Comparison of ENCODE assay signal across 1 cellular context in genomic region chr2:20661028-20661980, GRCh38.
TF ChIP-seq lines count a peak whose summit lies in the region.

No MANE protein-coding gene starts in this region.

TF ChIP-seq in HepG2, 621 proteins besides CTCF, POLR2A, EP300 and RAD21 (continued from another document and continues in another):
- TF ChIP-seq ARID5B (CRISPR knock-in tag; IDR thresholded peaks at IDR 0.05) (peak; percentile 18; the same call in 1 of the 2 replicates), PHF8 (CRISPR knock-in tag; IDR thresholded peaks at IDR 0.05) (0 out of 2 replicates have a peak, but pooled peaks have one; percentile 19), FOXC1 (CRISPR knock-in tag; IDR thresholded peaks at IDR 0.05; ENCODE audit: borderline replicate concordance) (0 out of 2 replicates have a peak, but pooled peaks have one; percentile 67), ZMYM3 (CRISPR knock-in tag; IDR thresholded peaks at IDR 0.05) (peak; percentile 93), NFE2L1 (CRISPR knock-in tag; IDR thresholded peaks at IDR 0.05; ENCODE audit: borderline replicate concordance) (peak; percentile 30; the same call in 1 of the 2 replicates), ZMYM2 (CRISPR knock-in tag; IDR thresholded peaks at IDR 0.05) (no peak), ESRRA (CRISPR knock-in tag; IDR thresholded peaks at IDR 0.05; ENCODE audit: low read depth) (no peak), NR1H2 (CRISPR knock-in tag; IDR thresholded peaks at IDR 0.05; ENCODE audit: borderline replicate concordance, low read depth) (no peak), ZSCAN9 (CRISPR knock-in tag; IDR thresholded peaks at IDR 0.05; ENCODE audit: borderline replicate concordance) (peak; percentile 74; the same call in 1 of the 2 replicates), STAG1 (CRISPR knock-in tag; IDR thresholded peaks at IDR 0.05) (peak; percentile 98), KLF15 (CRISPR knock-in tag; IDR thresholded peaks at IDR 0.05; ENCODE audit: borderline replicate concordance) (no peak), CBFB (CRISPR knock-in tag; IDR thresholded peaks at IDR 0.05) (0 out of 2 replicates have a peak, but pooled peaks have one; percentile 22), TAF15 (IDR thresholded peaks at IDR 0.05; ENCODE audit: low read depth, low read length, poor library complexity, severe bottlenecking) (no peak), CEBPG (CRISPR knock-in tag; IDR thresholded peaks at IDR 0.05) (peak; percentile 32; the same call in 1 of the 2 replicates), CBX5 (CRISPR knock-in tag; IDR thresholded peaks at IDR 0.05; ENCODE audit: borderline replicate concordance) (peak; percentile 76; the same call in 1 of the 2 replicates), NR3C1 (CRISPR knock-in tag; IDR thresholded peaks at IDR 0.05) (0 out of 2 replicates have a peak, but pooled peaks have one; percentile 22), ZKSCAN1 (IDR thresholded peaks at IDR 0.05; ENCODE audit: low read length) (0 out of 2 replicates have a peak, but pooled peaks have one; percentile 21), ZBTB25 (CRISPR knock-in tag; IDR thresholded peaks at IDR 0.05) (0 out of 2 replicates have a peak, but pooled peaks have one; percentile 28), ATF2 (CRISPR knock-in tag; IDR thresholded peaks at IDR 0.05) (peak; percentile 65; the same call in 1 of the 2 replicates), ZFY (CRISPR knock-in tag; IDR thresholded peaks at IDR 0.05) (no peak), NFIB (CRISPR knock-in tag; IDR thresholded peaks at IDR 0.05; ENCODE audit: borderline replicate concordance) (no peak), PRPF4 (IDR thresholded peaks at IDR 0.05; ENCODE audit: low read depth, low read length, poor library complexity, severe bottlenecking) (no peak), ZNF556 (CRISPR knock-in tag; IDR thresholded peaks at IDR 0.05; ENCODE audit: borderline replicate concordance) (no peak), TCF12 (IDR thresholded peaks at IDR 0.05) (no peak), TCF12 (CRISPR knock-in tag; IDR thresholded peaks at IDR 0.05) (no peak), EZH2 (conservative IDR thresholded peaks at IDR 0.05; ENCODE audit: low read depth, low read length) (0 out of 2 replicates have a peak, but pooled peaks have one; percentile 27), KDM1A (CRISPR knock-in tag; IDR thresholded peaks at IDR 0.05) (peak; percentile 43; the same call in 1 of the 2 replicates), MEF2D (CRISPR knock-in tag; IDR thresholded peaks at IDR 0.05) (0 out of 2 replicates have a peak, but pooled peaks have one; percentile 19), ZNF776 (CRISPR knock-in tag; IDR thresholded peaks at IDR 0.05) (0 out of 2 replicates have a peak, but pooled peaks have one; percentile 54), THAP9 (CRISPR knock-in tag; IDR thresholded peaks at IDR 0.05; ENCODE audit: borderline replicate concordance) (peak; percentile 27; the same call in 1 of the 2 replicates), ZNF101 (CRISPR knock-in tag; IDR thresholded peaks at IDR 0.05; ENCODE audit: borderline replicate concordance, low read depth) (no peak), HDAC2 (CRISPR knock-in tag; IDR thresholded peaks at IDR 0.05) (peak; percentile 28; the same call in 1 of the 2 replicates), KAT8 (CRISPR knock-in tag; IDR thresholded peaks at IDR 0.05) (peak; percentile 27; the same call in 1 of the 2 replicates), GABPB1 (CRISPR knock-in tag; IDR thresholded peaks at IDR 0.05) (peak; percentile 31; the same call in 1 of the 2 replicates), ZNF720 (CRISPR knock-in tag; IDR thresholded peaks at IDR 0.05) (0 out of 2 replicates have a peak, but pooled peaks have one; percentile 26), ZHX1 (CRISPR knock-in tag; IDR thresholded peaks at IDR 0.05; ENCODE audit: low read depth) (no peak), THAP11 (CRISPR knock-in tag; IDR thresholded peaks at IDR 0.05) (peak; percentile 45), FOXA1 (IDR thresholded peaks at IDR 0.05) (no peak), FOXA1 (CRISPR knock-in tag; IDR thresholded peaks at IDR 0.05) (peak; percentile 70; the same call in 1 of the 2 replicates), ADNP (CRISPR knock-in tag; IDR thresholded peaks at IDR 0.05) (peak; percentile 87), ZNF614 (CRISPR knock-in tag; IDR thresholded peaks at IDR 0.05; ENCODE audit: borderline replicate concordance) (peak; percentile 57; the same call in 1 of the 2 replicates), SOX5 (CRISPR knock-in tag; IDR thresholded peaks at IDR 0.05; ENCODE audit: borderline replicate concordance) (peak; percentile 28; the same call in 1 of the 2 replicates), STAT6 (CRISPR knock-in tag; IDR thresholded peaks at IDR 0.05; ENCODE audit: borderline replicate concordance) (no peak)
- TF ChIP-seq, protein P1, sequence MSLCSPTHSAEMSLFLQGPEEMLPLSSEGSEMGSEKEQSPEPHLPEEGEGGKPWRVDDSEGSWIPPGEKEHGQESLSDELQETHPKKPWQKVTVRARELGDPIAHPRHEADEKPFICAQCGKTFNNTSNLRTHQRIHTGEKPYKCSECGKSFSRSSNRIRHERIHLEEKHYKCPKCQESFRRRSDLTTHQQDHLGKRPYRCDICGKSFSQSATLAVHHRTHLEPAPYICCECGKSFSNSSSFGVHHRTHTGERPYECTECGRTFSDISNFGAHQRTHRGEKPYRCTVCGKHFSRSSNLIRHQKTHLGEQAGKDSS (CRISPR knock-in tag; IDR thresholded peaks at IDR 0.05; ENCODE audit: borderline replicate concordance, low read depth): peak; percentile 100
- TF ChIP-seq, protein P2, sequence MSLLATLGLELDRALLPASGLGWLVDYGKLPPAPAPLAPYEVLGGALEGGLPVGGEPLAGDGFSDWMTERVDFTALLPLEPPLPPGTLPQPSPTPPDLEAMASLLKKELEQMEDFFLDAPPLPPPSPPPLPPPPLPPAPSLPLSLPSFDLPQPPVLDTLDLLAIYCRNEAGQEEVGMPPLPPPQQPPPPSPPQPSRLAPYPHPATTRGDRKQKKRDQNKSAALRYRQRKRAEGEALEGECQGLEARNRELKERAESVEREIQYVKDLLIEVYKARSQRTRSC (CRISPR knock-in tag; IDR thresholded peaks at IDR 0.05; ENCODE audit: low read depth): no peak
- TF ChIP-seq, protein P3, sequence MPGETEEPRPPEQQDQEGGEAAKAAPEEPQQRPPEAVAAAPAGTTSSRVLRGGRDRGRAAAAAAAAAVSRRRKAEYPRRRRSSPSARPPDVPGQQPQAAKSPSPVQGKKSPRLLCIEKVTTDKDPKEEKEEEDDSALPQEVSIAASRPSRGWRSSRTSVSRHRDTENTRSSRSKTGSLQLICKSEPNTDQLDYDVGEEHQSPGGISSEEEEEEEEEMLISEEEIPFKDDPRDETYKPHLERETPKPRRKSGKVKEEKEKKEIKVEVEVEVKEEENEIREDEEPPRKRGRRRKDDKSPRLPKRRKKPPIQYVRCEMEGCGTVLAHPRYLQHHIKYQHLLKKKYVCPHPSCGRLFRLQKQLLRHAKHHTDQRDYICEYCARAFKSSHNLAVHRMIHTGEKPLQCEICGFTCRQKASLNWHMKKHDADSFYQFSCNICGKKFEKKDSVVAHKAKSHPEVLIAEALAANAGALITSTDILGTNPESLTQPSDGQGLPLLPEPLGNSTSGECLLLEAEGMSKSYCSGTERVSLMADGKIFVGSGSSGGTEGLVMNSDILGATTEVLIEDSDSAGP (CRISPR knock-in tag; IDR thresholded peaks at IDR 0.05; ENCODE audit: borderline replicate concordance): peak; percentile 47; the same call in 1 of the 2 replicates
